In genomic region chr13:29496241-29496712, GRCh38 we compare ENCODE assay signal across 8 cellular contexts.
A peak's percentile ranks its signal among the peaks of the same experiment; 100 is the strongest.
DNase-seq lines count a peak whose midpoint lies in the region; ATAC-seq, FAIRE-seq and TF ChIP-seq lines count a peak whose summit lies in the region.

No MANE protein-coding gene starts in this region.

- TF ChIP-seq EP300 in HepG2 (IDR thresholded peaks at IDR 0.05; ENCODE audit: low read depth in 2 of 2, low read length in 2 of 2) (no peak), HepG2 (CRISPR knock-in tag; IDR thresholded peaks at IDR 0.05; ENCODE audit: borderline replicate concordance) (no peak)

- H3K9me3 ChIP-seq in HEK293 (ENCODE audit: control insufficient read depth, insufficient read depth, low read depth, low read length) (no peaks in the 10 kb centered on the region), HepG2 (ENCODE audit: low read length) (no peaks in the 10 kb centered on the region)

- no peak for TF ChIP-seq POLR2A in HepG2 (IDR thresholded peaks at IDR 0.05; ENCODE audit: insufficient read depth in 1 of 2, low read depth in 2 of 2, low read length in 2 of 2)

- intact Hi-C loops in HepG2 (cut with micrococcal nuclease; ENCODE audit: unreplicated experiment), result no loop called here

- DNase-seq in GF-D8 (lab: John Stamatoyannopoulos, UW) (peak; percentile 76), SIG-M5 treated with dmso at 0.1 percent for 504 hours (lab: John Stamatoyannopoulos, UW; ENCODE audit: unreplicated experiment) (peak; percentile 91), HepG2 (ENCODE audit: low spot score) (no peak), NCI-H526 (lab: John Stamatoyannopoulos, UW) (no peak), inferior parietal cortex (ENCODE audit: extremely low spot score) (no peak), NCI-H1930 (lab: John Stamatoyannopoulos, UW) (no peak), 8988T (no peak)

- H3K36me3 ChIP-seq in HEK293 (ENCODE audit: control insufficient read depth in 2 of 2, insufficient read depth in 1 of 2, low read length in 2 of 2) (no peaks in the 10 kb centered on the region), HepG2 (replicated peaks in 1 of 2; ENCODE audit: control insufficient read depth in 1 of 2, insufficient read depth in 2 of 2, low read length in 2 of 2) (no peaks in the 10 kb centered on the region)

- H3K27me3 ChIP-seq in HepG2 (ENCODE audit: control insufficient read depth in 1 of 2, insufficient read depth in 2 of 2, low read length in 2 of 2), result peaks cover 11 to 30% of the 10 kb centered on the region in 2 experiments; a peak in 4 of 5 replicates

- peak; percentile 65 for ATAC-seq in HepG2

- H3K9ac ChIP-seq in HepG2 (ENCODE audit: insufficient read depth, low read depth, low read length), result no peak overlapping the region

- no peak overlapping the region for H3K4me3 ChIP-seq in HEK293 (ENCODE audit: low read depth, low read length)
- no peak overlapping the region for H3K4me3 ChIP-seq in HepG2 (replicated peaks in 1 of 3; ENCODE audit: insufficient read depth in 1 of 3, low read depth in 2 of 3, low read length in 3 of 3)

- no peak overlapping the region for H2AFZ ChIP-seq in HepG2 (ENCODE audit: low read length)

- CTCF ChIA-PET in HEK293 (lab: Yijun Ruan, JAX), result interaction anchor here (1.4 kb wide), 1 partner anchor 12 kb away, joined by 5 read pairs; no protein-coding TSS in a partner anchor
- CTCF ChIA-PET in HepG2 (lab: Yijun Ruan, JAX; ENCODE audit: low intra/inter-chr PET ratio, low total read pairs), result no interaction called here

- no peaks in the 10 kb centered on the region for H4K20me1 ChIP-seq in HepG2 (ENCODE audit: insufficient read depth, low read length)

- H3K4me2 ChIP-seq in HepG2 (ENCODE audit: low read depth, low read length), result no peak overlapping the region

- H3K27ac ChIP-seq in HEK293 (ENCODE audit: extremely low read depth, low read depth, low read length), result no peak overlapping the region
- H3K27ac ChIP-seq in HepG2 (ENCODE audit: extremely low read length, insufficient read depth, low read length), result no peak overlapping the region

- BruUV-seq in HepG2 (replicated peaks; lab: Mats Ljungman, UMichigan), result no TSS peak

- 9% methylated on average over 9 of the region's 9 CpGs for WGBS in HepG2 (ENCODE audit: low lambda C conversion rate)

- H3K4me1 ChIP-seq in HEK293 (ENCODE audit: control insufficient read depth, insufficient read depth, low read length), result no peaks in the 10 kb centered on the region
- H3K4me1 ChIP-seq in HepG2 (ENCODE audit: insufficient read depth, low read length), result no peaks in the 10 kb centered on the region

- POLR2A ChIA-PET in HEK293 (lab: Yijun Ruan, JAX), result no interaction called here
- POLR2A ChIA-PET in HepG2 (lab: Yijun Ruan, JAX), result no interaction called here

- no peak for FAIRE-seq in HepG2 (lab: Jason Lieb, UNC)

- TF ChIP-seq CTCF in HEK293 (tag by site-specific recombination; IDR thresholded peaks at IDR 0.05), result no peak
- no peak for TF ChIP-seq CTCF in HepG2 (CRISPR knock-in tag; IDR thresholded peaks at IDR 0.05)

- no peak for TF ChIP-seq RAD21 in HepG2 (CRISPR knock-in tag; IDR thresholded peaks at IDR 0.05)

- no peaks in the 10 kb centered on the region for H3K79me2 ChIP-seq in HepG2 (ENCODE audit: insufficient read depth, low read length)

- in situ Hi-C loops in HepG2 (cut with HindIII; ENCODE audit: extremely low pct_ligation_motif_present, low pct_unique_long_range_greater_than_20kb), result no loop called here

TF ChIP-seq in HEK293, 187 proteins besides CTCF, POLR2A, EP300 and RAD21:
- TF ChIP-seq WT1 (tag by site-specific recombination; IDR thresholded peaks at IDR 0.05) (peak; percentile 41; the same call in 1 of the 2 replicates), ZFP3 (tag by site-specific recombination; IDR thresholded peaks at IDR 0.05; ENCODE audit: low read depth) (no peak), ZNF138 (tag by site-specific recombination; IDR thresholded peaks at IDR 0.05; ENCODE audit: borderline replicate concordance) (no peak)

TF ChIP-seq in HepG2, 621 proteins besides CTCF, POLR2A, EP300 and RAD21:
- TF ChIP-seq ZNF225 (CRISPR knock-in tag; IDR thresholded peaks at IDR 0.05) (no peak), MEF2D (CRISPR knock-in tag; IDR thresholded peaks at IDR 0.05) (no peak), ZNF547 (CRISPR knock-in tag; IDR thresholded peaks at IDR 0.05) (no peak), ATF3 (CRISPR knock-in tag; IDR thresholded peaks at IDR 0.05) (no peak), MAFG (CRISPR knock-in tag; IDR thresholded peaks at IDR 0.05) (no peak), PTBP1 (IDR thresholded peaks at IDR 0.05; ENCODE audit: low read depth, low read length, poor library complexity, severe bottlenecking) (no peak), KDM2A (CRISPR knock-in tag; IDR thresholded peaks at IDR 0.05; ENCODE audit: borderline replicate concordance, low read depth) (no peak), FLYWCH1 (CRISPR knock-in tag; IDR thresholded peaks at IDR 0.05) (no peak), GATAD2A (CRISPR knock-in tag; IDR thresholded peaks at IDR 0.05) (no peak), SMARCE1 (IDR thresholded peaks at IDR 0.05; ENCODE audit: borderline replicate concordance) (no peak), ZMAT3 (CRISPR knock-in tag; conservative IDR thresholded peaks at IDR 0.05) (no peak), ZNF713 (CRISPR knock-in tag; IDR thresholded peaks at IDR 0.05) (no peak), CBX5 (CRISPR knock-in tag; IDR thresholded peaks at IDR 0.05; ENCODE audit: borderline replicate concordance) (no peak), RXRB (CRISPR knock-in tag; IDR thresholded peaks at IDR 0.05; ENCODE audit: borderline replicate concordance) (no peak)

Comparison
In these comparisons a context has a peak if more than half of its experiments do, and no peak if none do; other contexts are left out.
1. DNase-seq: peak in GF-D8 (single experiment) and SIG-M5 treated with dmso at 0.1 percent for 504 hours (single experiment); none in HepG2 (single experiment), NCI-H526 (0 of 2), inferior parietal cortex (single experiment), NCI-H1930 (0 of 2) and 8988T (single experiment).